ENCODE assay signal across 1 cellular context in the genomic region with DNA sequence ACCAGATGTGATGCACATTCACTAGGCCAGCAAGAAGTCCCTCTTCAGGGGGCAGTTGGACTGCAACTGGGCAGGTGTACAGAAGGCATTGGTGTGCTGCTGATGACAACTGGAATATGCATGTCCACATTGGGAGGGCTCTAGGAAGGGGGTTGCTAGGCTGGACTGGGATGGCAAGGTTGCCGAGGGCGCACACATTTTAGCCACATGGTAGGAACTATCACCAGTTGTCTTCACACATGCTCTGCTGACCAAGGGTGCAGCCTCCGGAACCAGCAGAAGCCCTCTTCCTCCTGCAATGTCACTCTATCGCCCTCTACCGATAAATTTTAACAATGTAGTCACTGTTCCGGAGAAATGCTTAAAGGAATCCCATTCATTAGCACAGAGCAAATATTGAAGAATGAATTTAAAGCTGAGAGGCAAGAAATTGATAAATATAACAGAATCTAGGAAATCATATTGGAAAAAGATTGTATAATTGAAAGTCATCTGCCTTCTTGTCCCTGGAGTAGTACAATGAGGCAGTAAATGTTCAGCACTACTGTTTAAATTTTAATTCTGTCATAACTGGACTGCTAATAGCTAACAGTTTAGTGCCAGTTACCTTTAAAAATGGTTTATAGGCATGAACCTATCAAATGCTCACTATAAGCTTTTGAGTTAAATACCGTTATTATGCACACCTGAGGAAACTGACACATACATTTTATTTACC.
A peak's percentile ranks its signal among the peaks of the same experiment; 100 is the strongest.
TF ChIP-seq lines count a peak whose summit lies in the region.

No MANE protein-coding gene starts in this region.

TF ChIP-seq in K562, 482 proteins besides CTCF, POLR2A, EP300 and RAD21 (continued from another document):
- TF ChIP-seq, protein P1, sequence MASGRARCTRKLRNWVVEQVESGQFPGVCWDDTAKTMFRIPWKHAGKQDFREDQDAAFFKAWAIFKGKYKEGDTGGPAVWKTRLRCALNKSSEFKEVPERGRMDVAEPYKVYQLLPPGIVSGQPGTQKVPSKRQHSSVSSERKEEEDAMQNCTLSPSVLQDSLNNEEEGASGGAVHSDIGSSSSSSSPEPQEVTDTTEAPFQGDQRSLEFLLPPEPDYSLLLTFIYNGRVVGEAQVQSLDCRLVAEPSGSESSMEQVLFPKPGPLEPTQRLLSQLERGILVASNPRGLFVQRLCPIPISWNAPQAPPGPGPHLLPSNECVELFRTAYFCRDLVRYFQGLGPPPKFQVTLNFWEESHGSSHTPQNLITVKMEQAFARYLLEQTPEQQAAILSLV (tag; IDR thresholded peaks at IDR 0.05), result no peak
- TF ChIP-seq, protein P2, sequence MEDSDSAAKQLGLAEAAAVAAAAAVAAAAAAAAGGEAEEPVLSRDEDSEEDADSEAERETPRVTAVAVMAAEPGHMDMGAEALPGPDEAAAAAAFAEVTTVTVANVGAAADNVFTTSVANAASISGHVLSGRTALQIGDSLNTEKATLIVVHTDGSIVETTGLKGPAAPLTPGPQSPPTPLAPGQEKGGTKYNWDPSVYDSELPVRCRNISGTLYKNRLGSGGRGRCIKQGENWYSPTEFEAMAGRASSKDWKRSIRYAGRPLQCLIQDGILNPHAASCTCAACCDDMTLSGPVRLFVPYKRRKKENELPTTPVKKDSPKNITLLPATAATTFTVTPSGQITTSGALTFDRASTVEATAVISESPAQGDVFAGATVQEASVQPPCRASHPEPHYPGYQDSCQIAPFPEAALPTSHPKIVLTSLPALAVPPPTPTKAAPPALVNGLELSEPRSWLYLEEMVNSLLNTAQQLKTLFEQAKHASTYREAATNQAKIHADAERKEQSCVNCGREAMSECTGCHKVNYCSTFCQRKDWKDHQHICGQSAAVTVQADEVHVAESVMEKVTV (CRISPR knock-in tag; IDR thresholded peaks at IDR 0.05), result peak; percentile 54; the same call in 1 of the 2 replicates
- TF ChIP-seq JUND (IDR thresholded peaks at IDR 0.05; ENCODE audit: borderline replicate concordance, low read depth, low read length) (peak; percentile 17; the same call in 1 of the 2 replicates), JUND (tag; IDR thresholded peaks at IDR 0.05; ENCODE audit: borderline replicate concordance, low read depth, low read length) (no peak), CREM (IDR thresholded peaks at IDR 0.05; ENCODE audit: low read depth) (0 out of 2 replicates have a peak, but pooled peaks have one; percentile 8), NFIC (IDR thresholded peaks at IDR 0.05) (no peak), ARNT (IDR thresholded peaks at IDR 0.05) (no peak), SMC3 (conservative IDR thresholded peaks at IDR 0.05; ENCODE audit: insufficient read depth, low read depth, low read length) (peak; percentile 32; the same call in 1 of the 2 replicates), ETV1 (tag; conservative IDR thresholded peaks at IDR 0.05; ENCODE audit: low read depth) (peak; percentile 55; the same call in 1 of the 2 replicates), ZNF586 (CRISPR knock-in tag; conservative IDR thresholded peaks at IDR 0.05) (no peak), ZNF175 (CRISPR knock-in tag; IDR thresholded peaks at IDR 0.05; ENCODE audit: low read depth) (no peak), PTBP1 (IDR thresholded peaks at IDR 0.05; ENCODE audit: low read depth, low read length) (no peak), JUN (IDR thresholded peaks at IDR 0.05; ENCODE audit: borderline replicate concordance, low read depth, low read length) (no peak), JUN (CRISPR knock-in tag; IDR thresholded peaks at IDR 0.05; ENCODE audit: borderline replicate concordance) (no peak), CEBPB (tag; IDR thresholded peaks at IDR 0.05) (no peak), ZNF282 (CRISPR knock-in tag; IDR thresholded peaks at IDR 0.05) (no peak), ATF1 (CRISPR knock-in tag; IDR thresholded peaks at IDR 0.05) (no peak), ATF1 (tag; IDR thresholded peaks at IDR 0.05) (no peak), NFYB (IDR thresholded peaks at IDR 0.05; ENCODE audit: extremely low read depth, insufficient read length) (no peak)
- TF ChIP-seq, protein P3, sequence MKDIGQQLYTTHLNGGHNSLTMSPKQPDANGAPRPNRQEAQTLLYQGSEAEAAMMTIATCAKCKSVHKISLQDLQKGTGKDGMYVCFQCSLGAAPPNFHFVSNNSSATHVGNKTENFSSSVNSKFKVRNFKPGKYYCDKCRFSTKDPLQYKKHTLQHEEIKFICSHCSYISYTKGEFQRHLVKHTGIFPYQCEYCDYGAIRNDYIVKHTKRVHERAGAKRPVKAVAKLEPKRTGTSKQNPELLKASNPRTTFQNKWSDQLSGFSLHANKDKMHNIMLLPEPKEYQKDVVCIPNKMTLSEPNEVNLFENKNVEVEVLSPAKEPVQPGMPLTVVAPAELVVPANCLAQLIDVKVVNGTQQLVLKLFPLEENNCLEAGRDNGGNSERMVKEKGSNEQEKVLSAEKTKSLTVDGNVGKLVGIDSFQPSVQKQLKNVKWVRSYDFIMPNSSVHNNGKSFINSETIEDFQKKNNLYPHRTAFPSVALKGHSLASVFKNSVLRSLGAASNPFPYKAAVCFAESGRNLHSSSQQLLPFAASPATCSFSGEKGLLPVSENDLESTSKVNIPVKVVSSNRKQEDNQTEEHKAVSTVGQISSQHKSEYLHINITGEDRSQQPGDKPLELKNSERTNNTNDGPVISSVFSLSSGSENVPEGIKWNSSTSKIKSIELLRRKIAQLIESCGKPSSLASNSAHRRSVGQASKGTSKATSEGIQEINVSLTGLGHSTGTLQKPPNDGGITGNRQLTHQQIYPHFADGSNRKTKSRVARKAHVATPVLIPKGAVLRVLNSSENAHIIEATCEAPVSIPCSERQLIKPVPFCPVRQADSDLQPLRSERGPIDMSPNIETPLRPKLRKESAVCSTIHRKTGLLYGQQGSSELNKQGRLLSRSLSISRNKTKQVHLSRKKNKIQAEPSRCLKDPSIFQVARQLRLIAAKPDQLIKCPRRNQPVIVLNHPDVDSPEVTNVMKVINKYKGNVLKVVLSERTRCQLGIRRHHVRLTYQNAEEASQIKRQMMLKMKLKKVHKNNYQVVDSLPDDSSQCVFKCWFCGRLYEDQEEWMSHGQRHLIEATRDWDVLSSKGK (CRISPR knock-in tag; IDR thresholded peaks at IDR 0.05), result no peak
- TF ChIP-seq, protein P4, sequence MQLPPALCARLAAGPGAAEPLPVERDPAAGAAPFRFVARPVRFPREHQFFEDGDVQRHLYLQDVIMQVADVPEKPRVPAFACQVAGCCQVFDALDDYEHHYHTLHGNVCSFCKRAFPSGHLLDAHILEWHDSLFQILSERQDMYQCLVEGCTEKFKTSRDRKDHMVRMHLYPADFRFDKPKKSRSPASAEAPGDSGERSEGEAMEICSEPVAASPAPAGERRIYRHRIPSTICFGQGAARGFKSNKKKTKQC (CRISPR knock-in tag; IDR thresholded peaks at IDR 0.05), result no peak
- TF ChIP-seq, protein P5, sequence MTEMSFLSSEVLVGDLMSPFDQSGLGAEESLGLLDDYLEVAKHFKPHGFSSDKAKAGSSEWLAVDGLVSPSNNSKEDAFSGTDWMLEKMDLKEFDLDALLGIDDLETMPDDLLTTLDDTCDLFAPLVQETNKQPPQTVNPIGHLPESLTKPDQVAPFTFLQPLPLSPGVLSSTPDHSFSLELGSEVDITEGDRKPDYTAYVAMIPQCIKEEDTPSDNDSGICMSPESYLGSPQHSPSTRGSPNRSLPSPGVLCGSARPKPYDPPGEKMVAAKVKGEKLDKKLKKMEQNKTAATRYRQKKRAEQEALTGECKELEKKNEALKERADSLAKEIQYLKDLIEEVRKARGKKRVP (CRISPR knock-in tag; IDR thresholded peaks at IDR 0.05), result no peak
- TF ChIP-seq, protein P6, sequence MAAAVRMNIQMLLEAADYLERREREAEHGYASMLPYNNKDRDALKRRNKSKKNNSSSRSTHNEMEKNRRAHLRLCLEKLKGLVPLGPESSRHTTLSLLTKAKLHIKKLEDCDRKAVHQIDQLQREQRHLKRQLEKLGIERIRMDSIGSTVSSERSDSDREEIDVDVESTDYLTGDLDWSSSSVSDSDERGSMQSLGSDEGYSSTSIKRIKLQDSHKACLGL (CRISPR knock-in tag; IDR thresholded peaks at IDR 0.05; ENCODE audit: borderline replicate concordance, poor library complexity, severe bottlenecking), result no peak
